20 cellular contexts compared by ENCODE assay signal in genomic region chr5:151137067-151137825, GRCh38. TPM values are rescaled to one million over a fixed set of nuclear protein-coding genes. Genes with fewer than 3 reads are reported as not detected.
DNase-seq lines count a peak whose midpoint lies in the region; ATAC-seq, FAIRE-seq and TF ChIP-seq lines count a peak whose summit lies in the region.
"Had no signal": no experiment of that assay in that cellular context is flagged by ENCODE, and none has a peak within 500 bp of the region (broad histone marks: within the 10 kb centered on the region; RNA-seq: fewer than 3 reads in every experiment).

No MANE protein-coding gene starts in this region.

- no peak for ATAC-seq in activated naive CD8-positive, alpha-beta T cell treated with anti-CD3 and anti-CD28 coated beads, Interleukin-2, amount 10 ng/mL, durations not matched to agents 7 days and 5 days (ENCODE audit: low read depth)
- ATAC-seq in HG03442 (IDR thresholded peaks at IDR 0.05; ENCODE audit: unreplicated experiment) (no peak), psoas muscle (no peak), HG02571 (IDR thresholded peaks at IDR 0.05; ENCODE audit: unreplicated experiment) (no peak)
- ATAC-seq: body of pancreas, Panc1, right cardiac atrium, WTC11 had no signal

- no peak overlapping the region for H3K27ac ChIP-seq in psoas muscle
- H3K27ac ChIP-seq: BLaER1, body of pancreas, SJSA1 had no signal

- peaks cover 23% of the 10 kb centered on the region for H3K4me1 ChIP-seq in psoas muscle
- H3K4me1 ChIP-seq: body of pancreas, SJSA1 had no signal

- POLR2A ChIA-PET in activated naive CD8-positive, alpha-beta T cell treated with anti-CD3 and anti-CD28 coated beads, Interleukin-2, amount 10 ng/mL, durations not matched to agents 7 days and 5 days (lab: Charles Lee) = no interaction called here

- TF ChIP-seq POLR2A in GM12892 (IDR thresholded peaks at IDR 0.05; ENCODE audit: low read depth, low read length) = no peak

- no peak overlapping the region for H3K4me3 ChIP-seq in psoas muscle
- H3K4me3 ChIP-seq: BLaER1, body of pancreas, SJSA1 had no signal

- DNase-seq in activated CD4-positive, alpha-beta T cell treated with anti-CD3 and anti-CD28 coated beads, Interleukin-2, amount 10 ng/mL, durations not matched to agents 24 days and 14 days = no peak
- DNase-seq in activated CD4-positive, alpha-beta T cell treated with anti-CD3 and anti-CD28 coated beads, Interleukin-2, amount 50 U/mL, for 48 hours = no peak
- DNase-seq in GM12892 (ENCODE audit: insufficient read length) (no peak), putamen (ENCODE audit: low spot score) (peak; percentile 66), psoas muscle (no peak)
- no peak for DNase-seq in activated naive CD8-positive, alpha-beta T cell treated with anti-CD3 and anti-CD28 coated beads, Interleukin-2, amount 10 ng/mL, durations not matched to agents 7 days and 5 days
- DNase-seq: activated naive CD4-positive, alpha-beta T cell treated with anti-CD3 and anti-CD28 coated beads, Interleukin-2, amount 50 U/mL, for 16 hours; body of pancreas; cortex of kidney; KBM-7; NCI-H187 treated with DMSO at 0.1 percent for 48 hours; NCI-H226; right cardiac atrium had no signal

- H3K36me3 Mint-ChIP-seq in activated CD4-positive, alpha-beta T cell treated with anti-CD3 and anti-CD28 coated beads, Interleukin-2, amount 10 ng/mL, durations not matched to agents 24 days and 14 days (ENCODE audit: low read depth) = peaks cover 80% of the 10 kb centered on the region
- H3K36me3 Mint-ChIP-seq in activated naive CD8-positive, alpha-beta T cell treated with anti-CD3 and anti-CD28 coated beads, Interleukin-2, amount 10 ng/mL, durations not matched to agents 7 days and 5 days = peaks cover 53% of the 10 kb centered on the region

- no peaks in the 10 kb centered on the region for H3K9me3 ChIP-seq in psoas muscle
- H3K9me3 ChIP-seq: BLaER1, body of pancreas, SJSA1 had no signal

- WGBS in psoas muscle, 3 donors = 86 to 91% (median 86%) methylated on average over 10 of the region's 10 CpGs

- peak overlapping the region; percentile 22 for H3K27ac Mint-ChIP-seq in activated CD4-positive, alpha-beta T cell treated with anti-CD3 and anti-CD28 coated beads, Interleukin-2, amount 10 ng/mL, durations not matched to agents 24 days and 14 days
- H3K27ac Mint-ChIP-seq in activated naive CD8-positive, alpha-beta T cell treated with anti-CD3 and anti-CD28 coated beads, Interleukin-2, amount 10 ng/mL, durations not matched to agents 7 days and 5 days = peak overlapping the region; percentile 63
- H3K27ac Mint-ChIP-seq: type B pancreatic cell, WTC11 had no signal

- no peaks in the 10 kb centered on the region for H3K27me3 ChIP-seq in psoas muscle (ENCODE audit: insufficient read depth in 3 of 3, low read length in 2 of 3)
- H3K27me3 ChIP-seq: BLaER1, body of pancreas, SJSA1 had no signal

- H3K4me3 Mint-ChIP-seq in activated CD4-positive, alpha-beta T cell treated with anti-CD3 and anti-CD28 coated beads, Interleukin-2, amount 10 ng/mL, durations not matched to agents 24 days and 14 days = no peak overlapping the region
- H3K4me3 Mint-ChIP-seq in activated naive CD8-positive, alpha-beta T cell treated with anti-CD3 and anti-CD28 coated beads, Interleukin-2, amount 10 ng/mL, durations not matched to agents 7 days and 5 days = no peak overlapping the region
- H3K4me3 Mint-ChIP-seq: type B pancreatic cell, WTC11 had no signal

- H3K27me3 Mint-ChIP-seq in activated CD4-positive, alpha-beta T cell treated with anti-CD3 and anti-CD28 coated beads, Interleukin-2, amount 10 ng/mL, durations not matched to agents 24 days and 14 days = no peaks in the 10 kb centered on the region
- no peaks in the 10 kb centered on the region for H3K27me3 Mint-ChIP-seq in activated naive CD8-positive, alpha-beta T cell treated with anti-CD3 and anti-CD28 coated beads, Interleukin-2, amount 10 ng/mL, durations not matched to agents 7 days and 5 days
- H3K27me3 Mint-ChIP-seq: type B pancreatic cell had no signal

- H3K36me3 ChIP-seq in psoas muscle (ENCODE audit: insufficient read depth in 1 of 2, low read depth in 1 of 2) = peaks cover 11 to 79% of the 10 kb centered on the region in 2 donors

- peaks cover 63% of the 10 kb centered on the region for H3K4me1 Mint-ChIP-seq in activated CD4-positive, alpha-beta T cell treated with anti-CD3 and anti-CD28 coated beads, Interleukin-2, amount 10 ng/mL, durations not matched to agents 24 days and 14 days
- H3K4me1 Mint-ChIP-seq in activated naive CD8-positive, alpha-beta T cell treated with anti-CD3 and anti-CD28 coated beads, Interleukin-2, amount 10 ng/mL, durations not matched to agents 7 days and 5 days = peaks cover 58% of the 10 kb centered on the region

- no peaks in the 10 kb centered on the region for H3K9me3 Mint-ChIP-seq in activated CD4-positive, alpha-beta T cell treated with anti-CD3 and anti-CD28 coated beads, Interleukin-2, amount 10 ng/mL, durations not matched to agents 24 days and 14 days
- no peaks in the 10 kb centered on the region for H3K9me3 Mint-ChIP-seq in activated naive CD8-positive, alpha-beta T cell treated with anti-CD3 and anti-CD28 coated beads, Interleukin-2, amount 10 ng/mL, durations not matched to agents 7 days and 5 days
- H3K9me3 Mint-ChIP-seq: type B pancreatic cell, WTC11 had no signal

- intact Hi-C loops in activated CD4-positive, alpha-beta T cell treated with anti-CD3 and anti-CD28 coated beads, Interleukin-2, amount 10 ng/mL, durations not matched to agents 24 days and 14 days (cut with micrococcal nuclease) = no loop called here
- intact Hi-C loops in psoas muscle (cut with DNase I) = no loop called here

- no peak for TF ChIP-seq CTCF in psoas muscle (IDR thresholded peaks at IDR 0.05)

- FAIRE-seq in GM12892 (lab: Jason Lieb, UNC) = peak; percentile 63

RNA-seq across cellular contexts. Expression of gene ANXA6, which starts 20.3 kb away (rescaled TPM):
- 314 and 315 TPM in 2 replicates for total RNA-seq in activated CD4-positive, alpha-beta T cell treated with anti-CD3 and anti-CD28 coated beads, Interleukin-2, amount 10 ng/mL, durations not matched to agents 24 days and 14 days
- polyA plus RNA-seq in GM12892 (2012; ENCODE audit: missing spikeins) = 349 TPM
- 100 to 1,000 TPM; 518 to 538 TPM for total RNA-seq in activated naive CD8-positive, alpha-beta T cell treated with anti-CD3 and anti-CD28 coated beads, Interleukin-2, amount 10 ng/mL, durations not matched to agents 7 days and 5 days
- total RNA-seq in psoas muscle = 100 to 1,000 TPM; 133 to 234 (median 154) TPM
- polyA plus RNA-seq in psoas muscle = 100 to 1,000 TPM in 2 of 3 donors, 10 to 100 TPM in 1; 81.4 to 129 (median 112) TPM

RNA-seq across cellular contexts. Expression of gene TNIP1, which starts 56.4 kb away (rescaled TPM):
- 345 and 360 TPM in 2 replicates for total RNA-seq in activated CD4-positive, alpha-beta T cell treated with anti-CD3 and anti-CD28 coated beads, Interleukin-2, amount 10 ng/mL, durations not matched to agents 24 days and 14 days
- 187 TPM for polyA plus RNA-seq in GM12892 (2012; ENCODE audit: missing spikeins)
- total RNA-seq in activated naive CD8-positive, alpha-beta T cell treated with anti-CD3 and anti-CD28 coated beads, Interleukin-2, amount 10 ng/mL, durations not matched to agents 7 days and 5 days = 100 to 1,000 TPM; 172 to 176 TPM
- total RNA-seq in psoas muscle = 100 to 1,000 TPM; 114 to 218 (median 149) TPM
- polyA plus RNA-seq in psoas muscle = 100 to 1,000 TPM in 2 of 3 donors, 10 to 100 TPM in 1; 55.5 to 167 (median 106) TPM
